11 cellular contexts compared by ENCODE assay signal in genomic region chr5:168366124-168366523, GRCh38.
DNase-seq lines count a peak whose midpoint lies in the region; ATAC-seq and TF ChIP-seq lines count a peak whose summit lies in the region.
"Had no signal": no experiment of that assay in that cellular context is flagged by ENCODE, and none has a peak within 500 bp of the region (broad histone marks: within the 10 kb centered on the region; RNA-seq: fewer than 3 reads in every experiment).

No MANE protein-coding gene starts in this region.

- peak; percentile 76 for ATAC-seq in SK-N-SH treated with all-trans-retinoic acid at 6 μM for 48 hours

- H3K79me2 ChIP-seq in fibroblast of lung (ENCODE audit: control insufficient read depth, insufficient read depth, low read length) = no peaks in the 10 kb centered on the region

- H3K27ac ChIP-seq in fibroblast of lung (ENCODE audit: insufficient read depth, low read length) (peak overlapping the region; percentile 56), left ventricle myocardium inferior (replicated peaks) (no peak overlapping the region)
- H3K27ac ChIP-seq: sigmoid colon had no signal

- TF ChIP-seq CTCF in fibroblast of lung (conservative IDR thresholded peaks at IDR 0.05 in 1 of 2, IDR thresholded peaks at IDR 0.05 in 1 of 2; ENCODE audit: low read depth in 1 of 2, low read length in 2 of 2) = no peak
- TF ChIP-seq CTCF in left ventricle myocardium inferior (IDR thresholded peaks at IDR 0.05; ENCODE audit: borderline replicate concordance) = no peak

- H3K36me3 ChIP-seq in fibroblast of lung (ENCODE audit: control insufficient read depth, insufficient read depth, low read length) (no peaks in the 10 kb centered on the region), left ventricle myocardium inferior (no peaks in the 10 kb centered on the region)
- H3K36me3 ChIP-seq: left lung, sigmoid colon had no signal

- H3K9me3 ChIP-seq in fibroblast of lung (ENCODE audit: control insufficient read depth, insufficient read depth, low read depth, low read length) (no peaks in the 10 kb centered on the region), left ventricle myocardium inferior (replicated peaks) (no peaks in the 10 kb centered on the region)
- H3K9me3 ChIP-seq: left lung, sigmoid colon had no signal

- H3K9ac ChIP-seq in fibroblast of lung (ENCODE audit: insufficient read depth, low read length) = peak overlapping the region; percentile 8

- no peaks in the 10 kb centered on the region for H3K27me3 ChIP-seq in fibroblast of lung (ENCODE audit: control insufficient read depth, insufficient read depth, low read length)
- peaks cover 21% of the 10 kb centered on the region for H3K27me3 ChIP-seq in left ventricle myocardium inferior (ENCODE audit: low read depth)
- H3K27me3 ChIP-seq: left lung, sigmoid colon had no signal

- DNase-seq in EL = peak; percentile 96
- DNase-seq in fibroblast of lung (ENCODE audit: low read depth in 2 of 2) = peak; percentile 71 to 88
- peak; percentile 80 for DNase-seq in renal cortical epithelial cell (ENCODE audit: low read depth)
- no peak for DNase-seq in left ventricle myocardium inferior
- no peak for DNase-seq in NOMO-1 treated with dmso at 0.1 percent for 144 hours (lab: John Stamatoyannopoulos, UW; ENCODE audit: unreplicated experiment)
- DNase-seq in NCI-H2029 (lab: John Stamatoyannopoulos, UW) = no peak
- no peak for DNase-seq in hippocampal formation (lab: John Stamatoyannopoulos, UW)
- DNase-seq: activated T-cell treated with anti-CD3 and anti-CD28 coated beads for 4 hours, sigmoid colon had no signal

- H3K4me3 ChIP-seq in fibroblast of lung (replicated peaks in 1 of 4; ENCODE audit: control extremely low read depth in 1 of 4, insufficient read depth in 1 of 4, low read depth in 3 of 4, low read length in 4 of 4) = no peak overlapping the region
- H3K4me3 ChIP-seq in left ventricle myocardium inferior = no peak overlapping the region
- H3K4me3 ChIP-seq: left lung, sigmoid colon had no signal

- H3K4me1 ChIP-seq in fibroblast of lung (ENCODE audit: control insufficient read depth, extremely low read depth, insufficient read depth, low read length) = peaks cover 19% of the 10 kb centered on the region
- H3K4me1 ChIP-seq in left ventricle myocardium inferior = peaks cover 7% of the 10 kb centered on the region
- H3K4me1 ChIP-seq: sigmoid colon had no signal

- H2AFZ ChIP-seq in fibroblast of lung (ENCODE audit: low read length) = peak overlapping the region; percentile 7

- peak overlapping the region; percentile 58 for H3K4me2 ChIP-seq in fibroblast of lung (ENCODE audit: extremely low read depth, insufficient read depth, low read length)

- intact Hi-C loops in left ventricle myocardium inferior (cut with micrococcal nuclease) = no loop called here

- no peaks in the 10 kb centered on the region for H4K20me1 ChIP-seq in fibroblast of lung (ENCODE audit: control insufficient read depth, extremely low read depth, insufficient read depth, low read length)

TF ChIP-seq in SK-N-SH treated with all-trans-retinoic acid at 6 μM for 48 hours, 23 proteins besides CTCF, POLR2A, EP300 and RAD21:
- TF ChIP-seq OSR1 (CRISPR knock-in tag; IDR thresholded peaks at IDR 0.05) (peak; percentile 55; the same call in 1 of the 2 replicates), ARNTL (CRISPR knock-in tag; IDR thresholded peaks at IDR 0.05; ENCODE audit: borderline replicate concordance, low read depth) (no peak), TCF4 (CRISPR knock-in tag; IDR thresholded peaks at IDR 0.05; ENCODE audit: borderline replicate concordance) (no peak), PPARA (CRISPR knock-in tag; IDR thresholded peaks at IDR 0.05; ENCODE audit: borderline replicate concordance) (no peak), SNAI2 (CRISPR knock-in tag; IDR thresholded peaks at IDR 0.05) (no peak), ZC3H10 (CRISPR knock-in tag; IDR thresholded peaks at IDR 0.05) (no peak)
TF ChIP-seq in SK-N-SH treated with all-trans-retinoic acid at 6 μM for 48 hours: peak in this region for 1.

Comparison
In these comparisons a context has a peak if more than half of its experiments do, and no peak if none do; other contexts are left out.
1. DNase-seq: peak in EL (single experiment), fibroblast of lung (2 of 2) and renal cortical epithelial cell (single experiment); none in left ventricle myocardium inferior (single experiment), NOMO-1 treated with dmso at 0.1 percent for 144 hours (single experiment), NCI-H2029 (single experiment) and hippocampal formation (0 of 2).